Comparison of ENCODE assay signal across 27 cellular contexts in genomic region chrX:32678487-32678886, GRCh38.
"Had no signal": no experiment of that assay in that cellular context is flagged by ENCODE, and none has a peak within 500 bp of the region (broad histone marks: within the 10 kb centered on the region; RNA-seq: fewer than 3 reads in every experiment).

No MANE protein-coding gene starts in this region.

- H3K4me3 ChIP-seq: colonic mucosa, coronary artery, dorsolateral prefrontal cortex, esophagus muscularis mucosa, esophagus squamous epithelium, gastroesophageal sphincter, heart left ventricle, heart right ventricle had no signal

- H3K9me3 ChIP-seq: colonic mucosa, esophagus muscularis mucosa, esophagus squamous epithelium, gastroesophageal sphincter, heart left ventricle, heart right ventricle had no signal

- H3K36me3 ChIP-seq: colonic mucosa, esophagus muscularis mucosa, esophagus squamous epithelium, gastroesophageal sphincter, heart left ventricle, heart right ventricle had no signal

- H3K9me3 Mint-ChIP-seq: dendritic cell treated with granulocyte-macrophage colony-stimulating factor and Interleukin-4, amounts not matched to agents 40 ng/mL and 50 ng/mL, for 4 days; endodermal cell had no signal

- H3K27ac ChIP-seq: colonic mucosa, coronary artery, dorsolateral prefrontal cortex, epithelial cell of prostate, esophagus muscularis mucosa, esophagus squamous epithelium, foreskin keratinocyte, gastroesophageal sphincter, heart right ventricle had no signal

- FAIRE-seq: colon, endometrium, endothelial cell of umbilical vein had no signal

- H3K27me3 ChIP-seq: colonic mucosa, esophagus muscularis mucosa, esophagus squamous epithelium, foreskin keratinocyte, gastroesophageal sphincter, heart left ventricle, heart right ventricle had no signal

- DNase-seq: colonic mucosa; cortex of kidney; dermis blood vessel endothelial cell; dorsolateral prefrontal cortex; effector CD4-positive, alpha-beta T cell; effector CD8-positive, alpha-beta T cell; effector memory CD4-positive, alpha-beta T cell; effector memory CD8-positive, alpha-beta T cell; endodermal cell; erythroblast; esophagus squamous epithelium; foreskin fibroblast; foreskin keratinocyte; foreskin melanocyte; glutamatergic neuron; head of caudate nucleus; heart left ventricle; heart right ventricle had no signal

- H3K27ac Mint-ChIP-seq: dendritic cell treated with granulocyte-macrophage colony-stimulating factor and Interleukin-4, amounts not matched to agents 40 ng/mL and 50 ng/mL, for 4 days; effector memory CD8-positive, alpha-beta T cell; endodermal cell had no signal

- ATAC-seq: effector memory CD8-positive, alpha-beta T cell; esophagus mucosa; foreskin keratinocyte; gastroesophageal sphincter had no signal

- H3K4me1 ChIP-seq: colonic mucosa, esophagus muscularis mucosa, esophagus squamous epithelium, foreskin keratinocyte, gastroesophageal sphincter had no signal
